In the genomic region with DNA sequence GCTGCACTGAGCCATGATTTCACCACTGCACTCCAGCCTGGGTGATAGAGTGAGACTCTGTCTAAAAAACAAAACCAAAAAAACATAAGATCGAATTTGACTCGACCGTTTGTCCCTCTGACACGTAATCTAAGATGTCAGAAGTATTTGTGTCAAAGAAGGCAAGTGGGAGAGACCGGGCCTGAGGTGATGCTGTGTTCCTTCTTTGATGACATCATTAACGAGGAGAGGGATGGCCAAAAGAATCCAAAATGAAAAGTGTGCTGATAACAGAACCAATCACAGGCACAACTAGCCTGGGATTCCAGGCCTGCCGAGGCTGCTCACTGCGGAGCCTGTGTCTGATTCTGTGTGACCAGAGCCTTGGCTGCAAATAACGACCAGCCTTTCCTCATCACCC, we compare ENCODE assay signal across 2 cellular contexts. TPM values are rescaled to one million over a fixed set of nuclear protein-coding genes. Genes with fewer than 3 reads are reported as not detected.
"Had no signal": no experiment of that assay in that cellular context is flagged by ENCODE, and none has a peak within 500 bp of the region (broad histone marks: within the 10 kb centered on the region; RNA-seq: fewer than 3 reads in every experiment).

No MANE protein-coding gene starts in this region.

RNA-seq across cellular contexts. Expression of gene DPP6, which starts 52.9 kb away (rescaled TPM):
- total RNA-seq: thoracic aorta, ureter had no signal
